ENCODE assay signal across 30 cellular contexts in the genomic region with DNA sequence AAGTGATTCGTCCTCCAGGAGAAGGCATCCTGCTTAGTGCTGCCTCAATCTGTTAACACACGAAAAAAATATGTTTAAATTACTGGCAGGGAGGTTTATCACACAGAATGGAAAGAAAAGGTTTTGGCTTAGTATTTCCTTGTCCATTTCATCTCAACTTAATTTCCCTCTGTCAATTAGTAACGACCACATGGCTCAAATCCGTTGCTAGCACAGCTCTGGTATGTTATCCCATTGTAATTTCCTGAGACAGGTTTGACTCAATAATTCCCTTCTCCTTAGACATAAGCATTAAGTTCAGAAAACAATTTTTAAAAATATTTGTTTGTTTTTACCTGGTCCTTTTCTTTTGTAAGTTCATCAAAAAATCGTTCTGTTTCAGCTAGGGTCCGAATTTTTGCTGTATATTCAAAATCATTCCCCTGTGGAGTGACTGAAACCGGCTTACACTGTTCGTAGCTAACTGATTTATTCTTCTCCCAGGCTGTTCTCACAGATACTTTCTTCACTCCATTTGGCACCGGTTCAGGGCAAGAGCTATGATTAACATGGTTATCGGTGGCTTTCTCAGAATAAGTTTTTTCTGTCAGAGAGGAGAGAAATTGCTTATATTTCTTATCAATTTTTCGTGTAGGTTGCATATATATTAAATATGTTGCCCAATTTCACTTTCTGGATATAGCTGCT. TPM values are rescaled to one million over a fixed set of nuclear protein-coding genes. Genes with fewer than 3 reads are reported as not detected.
DNase-seq lines count a peak whose midpoint lies in the region; FAIRE-seq and TF ChIP-seq lines count a peak whose summit lies in the region.
"Had no signal": no experiment of that assay in that cellular context is flagged by ENCODE, and none has a peak within 500 bp of the region (broad histone marks: within the 10 kb centered on the region; RNA-seq: fewer than 3 reads in every experiment).

No MANE protein-coding gene starts in this region.

- intact Hi-C loops in adrenal gland (cut with DNase I) (loop anchor here in 1 of 2 donors (5.0 kb wide), 1 partner anchor 174 kb away; no protein-coding TSS in a partner anchor), CD14-positive monocyte (cut with micrococcal nuclease) (no loop called here)

- DNase-seq in D721Med (ENCODE audit: insufficient read length, low spot score) = no peak
- DNase-seq in adrenal gland = peak; percentile 55 to 83 (median 70)
- peak; percentile 63 for DNase-seq in glomerular visceral epithelial cell (ENCODE audit: extremely low spot score)
- DNase-seq in CD14-positive monocyte (ENCODE audit: low spot score) = no peak
- no peak for DNase-seq in NCI-H748 (lab: John Stamatoyannopoulos, UW; ENCODE audit: unreplicated experiment)
- no peak for DNase-seq in activated CD4-positive, alpha-beta T cell treated with anti-CD3 and anti-CD28 coated beads for 48 hours
- DNase-seq in SIG-M5 (lab: John Stamatoyannopoulos, UW) = no peak
- DNase-seq: activated CD4-positive, alpha-beta T cell treated with anti-CD3 and anti-CD28 coated beads, Interleukin-2, amount 50 U/mL, for 4 hours; activated CD8-positive, alpha-beta memory T cell treated with anti-CD3 and anti-CD28 coated beads, Interleukin-2, amount 10 ng/mL, durations not matched to agents 7 days and 5 days; activated naive CD4-positive, alpha-beta T cell; activated T-cell treated with anti-CD3 and anti-CD28 coated beads, Interleukin-2, amount 50 U/mL, for 72 hours; cerebellar nuclear complex; DMS53; H7; hypothalamus; KG1; MM.1S; naive thymus-derived CD4-positive, alpha-beta T cell; NCI-H2029; NCI-H524 treated with DMSO at 0.1 percent for 48 hours; PC-9; SHP77; stimulated activated CD4-positive, alpha-beta T cell treated with anti-CD3 and anti-CD28 coated beads, Interleukin-15, amount 100 ng/mL, for 24 hours; stimulated activated CD4-positive, alpha-beta T cell treated with anti-CD3 and anti-CD28 coated beads, Interleukin-4, amount 100 ng/mL, for 4 hours; T1000; trophoblast cell had no signal

- no peaks in the 10 kb centered on the region for H3K4me1 Mint-ChIP-seq in CD14-positive monocyte
- H3K4me1 Mint-ChIP-seq: brain; naive thymus-derived CD4-positive, alpha-beta T cell had no signal

- H3K27ac ChIP-seq in adrenal gland = no peak overlapping the region
- H3K27ac ChIP-seq in parathyroid adenoma = peak overlapping the region; percentile 62
- H3K27ac ChIP-seq: PC-9 had no signal

- TF ChIP-seq CTCF in D721Med (IDR thresholded peaks at IDR 0.05; ENCODE audit: insufficient read depth, missing control alignments) (no peak), adrenal gland (IDR thresholded peaks at IDR 0.05) (no peak), parathyroid adenoma (IDR thresholded peaks at IDR 0.05) (no peak), CD14-positive monocyte (IDR thresholded peaks at IDR 0.05) (no peak)

- peak overlapping the region; percentile 44 for H3K4me2 ChIP-seq in parathyroid adenoma (ENCODE audit: low read length)
- H3K4me2 ChIP-seq: PC-9 had no signal

- TF ChIP-seq POLR2A in adrenal gland (IDR thresholded peaks at IDR 0.05) = no peak

- H3K36me3 ChIP-seq in adrenal gland (replicated peaks in 1 of 2) (peaks cover 0 to 28% of the 10 kb centered on the region in 2 donors), parathyroid adenoma (ENCODE audit: control insufficient read depth, insufficient read depth, low read length) (no peaks in the 10 kb centered on the region)

- no peaks in the 10 kb centered on the region for H3K27me3 Mint-ChIP-seq in CD14-positive monocyte (ENCODE audit: low read depth in 3 of 3)
- H3K27me3 Mint-ChIP-seq: activated CD8-positive, alpha-beta memory T cell treated with anti-CD3 and anti-CD28 coated beads, Interleukin-2, amount 10 ng/mL, durations not matched to agents 7 days and 5 days; brain; naive thymus-derived CD4-positive, alpha-beta T cell had no signal

- H3K4me3 ChIP-seq in adrenal gland = no peak overlapping the region
- H3K4me3 ChIP-seq in parathyroid adenoma (ENCODE audit: low read depth, low read length) = no peak overlapping the region
- H3K4me3 ChIP-seq: PC-9 had no signal

- no peak overlapping the region for H3K27ac Mint-ChIP-seq in CD14-positive monocyte
- H3K27ac Mint-ChIP-seq: activated CD8-positive, alpha-beta memory T cell treated with anti-CD3 and anti-CD28 coated beads, Interleukin-2, amount 10 ng/mL, durations not matched to agents 7 days and 5 days; activated T-cell treated with anti-CD3 and anti-CD28 coated beads, Interleukin-2, amount 50 U/mL, for 72 hours had no signal

- H2AFZ ChIP-seq in parathyroid adenoma = peak overlapping the region; percentile 30
- H2AFZ ChIP-seq: PC-9 had no signal

- H3K9me3 ChIP-seq in adrenal gland (replicated peaks in 1 of 3) (no peaks in the 10 kb centered on the region), parathyroid adenoma (ENCODE audit: control insufficient read depth, low read length) (no peaks in the 10 kb centered on the region)

- H3K27me3 ChIP-seq in adrenal gland (no peaks in the 10 kb centered on the region), parathyroid adenoma (ENCODE audit: control insufficient read depth, insufficient read depth, low read length) (no peaks in the 10 kb centered on the region)

- H3K9ac ChIP-seq in parathyroid adenoma = no peak overlapping the region

- no peak overlapping the region for H3K4me3 Mint-ChIP-seq in CD14-positive monocyte
- H3K4me3 Mint-ChIP-seq: activated CD8-positive, alpha-beta memory T cell treated with anti-CD3 and anti-CD28 coated beads, Interleukin-2, amount 10 ng/mL, durations not matched to agents 7 days and 5 days; activated T-cell treated with anti-CD3 and anti-CD28 coated beads, Interleukin-2, amount 50 U/mL, for 72 hours; naive thymus-derived CD4-positive, alpha-beta T cell had no signal

- FAIRE-seq in D721Med (lab: Jason Lieb, UNC) = peak; percentile 80
- FAIRE-seq: GM12891, HTR-8/SVneo had no signal

- no peaks in the 10 kb centered on the region for H3K9me3 Mint-ChIP-seq in CD14-positive monocyte
- H3K9me3 Mint-ChIP-seq: activated T-cell treated with anti-CD3 and anti-CD28 coated beads, Interleukin-2, amount 50 U/mL, for 72 hours; brain; naive thymus-derived CD4-positive, alpha-beta T cell had no signal

- H3K4me1 ChIP-seq in adrenal gland (replicated peaks in 1 of 2) (no peaks in the 10 kb centered on the region), parathyroid adenoma (no peaks in the 10 kb centered on the region)

- H3K79me2 ChIP-seq in parathyroid adenoma = no peaks in the 10 kb centered on the region

- peaks cover 59 to 77% of the 10 kb centered on the region in 2 donors for H3K36me3 Mint-ChIP-seq in CD14-positive monocyte

- 54 to 61% (median 57%) methylated on average over 11 of the region's 11 CpGs for WGBS in adrenal gland, 4 donors

RNA-seq across cellular contexts. Expression of gene PITPNM2, which starts 10.1 kb away (rescaled TPM):
- 10 to 100 TPM; 15.5 to 57.4 (median 28.4) TPM for total RNA-seq in adrenal gland
- 10 to 100 TPM; 13.2 to 33.9 (median 18.3) TPM for polyA plus RNA-seq in adrenal gland
- under 1 TPM in 1 of 2 donors, not detected in 1; 0.08 TPM for polyA plus RNA-seq in CD14-positive monocyte

Comparison
In these comparisons a context has a peak if more than half of its experiments do, and no peak if none do; other contexts are left out.
1. DNase-seq: peak in adrenal gland (7 of 7) and glomerular visceral epithelial cell (single experiment); none in D721Med (single experiment), CD14-positive monocyte (single experiment), NCI-H748 (single experiment), activated CD4-positive, alpha-beta T cell treated with anti-CD3 and anti-CD28 coated beads for 48 hours (single experiment) and SIG-M5 (single experiment).
2. RNA of gene PITPNM2, which starts 10.1 kb away (polyA plus RNA-seq): 13.2 to 33.9 TPM in adrenal gland; 0.08 TPM in CD14-positive monocyte; every median in the first group is over 10 times any median in the second.